8 cellular contexts compared by ENCODE assay signal in genomic region chr1:975896-976683, GRCh38. TPM values are rescaled to one million over a fixed set of nuclear protein-coding genes. Genes with fewer than 3 reads are reported as not detected.
DNase-seq lines count a peak whose midpoint lies in the region; ATAC-seq and TF ChIP-seq lines count a peak whose summit lies in the region.

No MANE protein-coding gene starts in this region.

- no peaks in the 10 kb centered on the region for H3K9me2 ChIP-seq in PC-3 (replicated peaks; ENCODE audit: low read length)

- H3K4me3 ChIP-seq in PC-3 (ENCODE audit: low read length), result peak overlapping the region; percentile 64

- no peaks in the 10 kb centered on the region for H3K4me1 Mint-ChIP-seq in activated T-helper 1 cell treated with anti-CD3 and anti-CD28 coated beads, Interleukin-12 subunit alpha, Interleukin-12 subunit beta, Interleukin-2, Interleukin-4 antibody, amounts not matched to agents 30 ng/mL and 10 ng/mL and 1 ng/mL, durations not matched to agents 14 hours and 24 hours and 36 hours (ENCODE audit: low read depth)

- H3F3A ChIP-seq in PC-3 (ENCODE audit: low read length, unreplicated experiment), result no peaks in the 10 kb centered on the region

- H3K27ac ChIP-seq in PC-3 (ENCODE audit: low read length) (peak overlapping the region; percentile 57), foreskin keratinocyte (no peak overlapping the region)

- H2AFZ ChIP-seq in PC-3 (ENCODE audit: low read length), result peak overlapping the region; percentile 80

- H3K79me2 ChIP-seq in PC-3 (ENCODE audit: low read length), result no peaks in the 10 kb centered on the region

- CTCF ChIA-PET in PC-3 (lab: Charles Lee), result interaction anchor here (0.6 to 1.5 kb wide), 2 partner anchors 9 to 88 kb away, joined by 4 to 14 read pairs; partner anchors contain the start of gene PLEKHN1

- no peak overlapping the region for H3K4me3 Mint-ChIP-seq in activated T-helper 1 cell treated with anti-CD3 and anti-CD28 coated beads, Interleukin-12 subunit alpha, Interleukin-12 subunit beta, Interleukin-2, Interleukin-4 antibody, amounts not matched to agents 30 ng/mL and 10 ng/mL and 1 ng/mL, durations not matched to agents 14 hours and 24 hours and 36 hours

- POLR2A ChIA-PET in PC-3 (lab: Charles Lee; ENCODE audit: unreplicated experiment), result interaction anchor here (0.6 to 0.8 kb wide), 3 partner anchors 24 to 638 kb away, joined by 3 to 7 read pairs (median 4); no protein-coding TSS in a partner anchor

- H3K9me3 ChIP-seq in PC-3 (ENCODE audit: low read length), result no peaks in the 10 kb centered on the region

- in situ Hi-C loops in G401 (cut with HindIII; ENCODE audit: low sequenced_read_pairs), result no loop called here

- peak; percentile 34 for DNase-seq in G401 (ENCODE audit: low spot score)
- DNase-seq in PC-3, result peak; percentile 80
- peak; percentile 56 for DNase-seq in activated T-helper 1 cell treated with anti-CD3 and anti-CD28 coated beads, Interleukin-12 subunit alpha, Interleukin-12 subunit beta, Interleukin-2, Interleukin-4 antibody, amounts not matched to agents 30 ng/mL and 10 ng/mL and 1 ng/mL, durations not matched to agents 14 hours and 24 hours and 36 hours (ENCODE audit: low spot score)
- DNase-seq in foreskin keratinocyte, result peak; percentile 43 to 85
- no peak for DNase-seq in sciatic nerve (ENCODE audit: low spot score)

- no peaks in the 10 kb centered on the region for H3K9me3 Mint-ChIP-seq in activated T-helper 1 cell treated with anti-CD3 and anti-CD28 coated beads, Interleukin-12 subunit alpha, Interleukin-12 subunit beta, Interleukin-2, Interleukin-4 antibody, amounts not matched to agents 30 ng/mL and 10 ng/mL and 1 ng/mL, durations not matched to agents 14 hours and 24 hours and 36 hours

- ATAC-seq in HG03135 (IDR thresholded peaks at IDR 0.05; ENCODE audit: unreplicated experiment) (peak; percentile 49), PC-3 (peak; percentile 93), foreskin keratinocyte (peak; percentile 75), sciatic nerve (peak; percentile 67), GM18519 (IDR thresholded peaks at IDR 0.05; ENCODE audit: low FRiP score, unreplicated experiment) (no peak), GM21529 (IDR thresholded peaks at IDR 0.05; ENCODE audit: unreplicated experiment) (no peak)

- H3K4me1 ChIP-seq in PC-3 (ENCODE audit: insufficient read depth, low read length) (peaks cover 13% of the 10 kb centered on the region), foreskin keratinocyte (no peaks in the 10 kb centered on the region)

- H3K27me3 ChIP-seq in PC-3 (ENCODE audit: low read length), result no peaks in the 10 kb centered on the region
- H3K27me3 ChIP-seq in foreskin keratinocyte, result peaks cover 20% of the 10 kb centered on the region

- no TSS peak for BruUV-seq in PC-3 (replicated peaks; lab: Mats Ljungman, UMichigan)

- peaks cover 5% of the 10 kb centered on the region for H3K27me3 Mint-ChIP-seq in activated T-helper 1 cell treated with anti-CD3 and anti-CD28 coated beads, Interleukin-12 subunit alpha, Interleukin-12 subunit beta, Interleukin-2, Interleukin-4 antibody, amounts not matched to agents 30 ng/mL and 10 ng/mL and 1 ng/mL, durations not matched to agents 14 hours and 24 hours and 36 hours (ENCODE audit: insufficient read depth)

- no peaks in the 10 kb centered on the region for H4K20me1 ChIP-seq in PC-3 (ENCODE audit: low read length)

- no peaks in the 10 kb centered on the region for H3K36me3 ChIP-seq in PC-3 (ENCODE audit: low read depth, low read length)

- peak overlapping the region; percentile 98 for H3K4me2 ChIP-seq in PC-3 (ENCODE audit: low read length)

- peak overlapping the region; percentile 53 for H3K9ac ChIP-seq in PC-3 (ENCODE audit: low read length)

- H3K27ac Mint-ChIP-seq in activated T-helper 1 cell treated with anti-CD3 and anti-CD28 coated beads, Interleukin-12 subunit alpha, Interleukin-12 subunit beta, Interleukin-2, Interleukin-4 antibody, amounts not matched to agents 30 ng/mL and 10 ng/mL and 1 ng/mL, durations not matched to agents 14 hours and 24 hours and 36 hours, result no peak overlapping the region

- no peaks in the 10 kb centered on the region for H3K36me3 Mint-ChIP-seq in activated T-helper 1 cell treated with anti-CD3 and anti-CD28 coated beads, Interleukin-12 subunit alpha, Interleukin-12 subunit beta, Interleukin-2, Interleukin-4 antibody, amounts not matched to agents 30 ng/mL and 10 ng/mL and 1 ng/mL, durations not matched to agents 14 hours and 24 hours and 36 hours (ENCODE audit: low read depth)

- intact Hi-C loops in PC-3 (cut with micrococcal nuclease), result no loop called here
- intact Hi-C loops in activated T-helper 1 cell treated with anti-CD3 and anti-CD28 coated beads, Interleukin-12 subunit alpha, Interleukin-12 subunit beta, Interleukin-2, Interleukin-4 antibody, amounts not matched to agents 30 ng/mL and 10 ng/mL and 1 ng/mL, durations not matched to agents 14 hours and 24 hours and 36 hours (cut with micrococcal nuclease), result loop anchor here (1.0 to 2.0 kb wide), 2 partner anchors 71 to 107 kb away; no protein-coding TSS in a partner anchor
- intact Hi-C loops in sciatic nerve (cut with DNase I), result no loop called here

- TF ChIP-seq CTCF in PC-3 (conservative IDR thresholded peaks at IDR 0.05; ENCODE audit: low read depth, low read length) (peak; percentile 69), foreskin keratinocyte (conservative IDR thresholded peaks at IDR 0.05) (peak; percentile 77)

RNA-seq across cellular contexts. Expression of gene PERM1, which starts 5.8 kb away (rescaled TPM):
- 0.17 TPM in 1 of 2 replicates, not detected in the other for total RNA-seq in G401 (2014; rRNA removed; shearing (Covaris generic))
- total RNA-seq in PC-3 (2014; rRNA removed) (0.47 and 1.1 TPM in 2 replicates), foreskin keratinocyte (not detected in 2 replicates), sciatic nerve (not detected)
- not detected in 2 replicates for total RNA-seq in activated T-helper 1 cell treated with anti-CD3 and anti-CD28 coated beads, Interleukin-12 subunit alpha, Interleukin-12 subunit beta, Interleukin-2, Interleukin-4 antibody, amounts not matched to agents 30 ng/mL and 10 ng/mL and 1 ng/mL, durations not matched to agents 14 hours and 24 hours and 36 hours
- polyA plus RNA-seq in foreskin keratinocyte, result not detected in 2 replicates

RNA-seq across cellular contexts. Expression of gene PLEKHN1, which starts 9.8 kb away (rescaled TPM):
- 4.3 and 5.5 TPM in 2 replicates for total RNA-seq in G401 (2014; rRNA removed; shearing (Covaris generic))
- 14.0 and 18.3 TPM in 2 replicates for total RNA-seq in PC-3 (2014; rRNA removed)
- total RNA-seq in activated T-helper 1 cell treated with anti-CD3 and anti-CD28 coated beads, Interleukin-12 subunit alpha, Interleukin-12 subunit beta, Interleukin-2, Interleukin-4 antibody, amounts not matched to agents 30 ng/mL and 10 ng/mL and 1 ng/mL, durations not matched to agents 14 hours and 24 hours and 36 hours, result 1.7 and 1.8 TPM in 2 replicates
- total RNA-seq in foreskin keratinocyte, result 3.0 and 4.6 TPM in 2 replicates
- polyA plus RNA-seq in foreskin keratinocyte, result 3.4 and 4.2 TPM in 2 replicates
- 0.40 TPM for total RNA-seq in sciatic nerve

RNA-seq across cellular contexts. Expression of gene KLHL17, which starts 15.7 kb away (rescaled TPM):
- 23.3 and 25.4 TPM in 2 replicates for total RNA-seq in G401 (2014; rRNA removed; shearing (Covaris generic))
- 29.8 and 32.1 TPM in 2 replicates for total RNA-seq in PC-3 (2014; rRNA removed)
- total RNA-seq in activated T-helper 1 cell treated with anti-CD3 and anti-CD28 coated beads, Interleukin-12 subunit alpha, Interleukin-12 subunit beta, Interleukin-2, Interleukin-4 antibody, amounts not matched to agents 30 ng/mL and 10 ng/mL and 1 ng/mL, durations not matched to agents 14 hours and 24 hours and 36 hours, result 47.3 and 49.7 TPM in 2 replicates
- 16.4 and 16.6 TPM in 2 replicates for total RNA-seq in foreskin keratinocyte
- 17.2 and 17.5 TPM in 2 replicates for polyA plus RNA-seq in foreskin keratinocyte
- 10.6 TPM for total RNA-seq in sciatic nerve

RNA-seq across cellular contexts. Expression of gene NOC2L, which starts 17.0 kb away (rescaled TPM):
- total RNA-seq in G401 (2014; rRNA removed; shearing (Covaris generic)), result 193 and 221 TPM in 2 replicates
- total RNA-seq in PC-3 (2014; rRNA removed) (262 and 340 TPM in 2 replicates), foreskin keratinocyte (60.1 and 112 TPM in 2 replicates), sciatic nerve (43.7 TPM)
- 180 TPM in 2 replicates for total RNA-seq in activated T-helper 1 cell treated with anti-CD3 and anti-CD28 coated beads, Interleukin-12 subunit alpha, Interleukin-12 subunit beta, Interleukin-2, Interleukin-4 antibody, amounts not matched to agents 30 ng/mL and 10 ng/mL and 1 ng/mL, durations not matched to agents 14 hours and 24 hours and 36 hours
- 53.5 and 99.0 TPM in 2 replicates for polyA plus RNA-seq in foreskin keratinocyte

RNA-seq across cellular contexts. Expression of gene HES4, which starts 23.8 kb away (rescaled TPM):
- total RNA-seq in G401 (2014; rRNA removed; shearing (Covaris generic)), result 27.5 and 66.5 TPM in 2 replicates
- total RNA-seq in PC-3 (2014; rRNA removed), result 233 and 379 TPM in 2 replicates
- total RNA-seq in activated T-helper 1 cell treated with anti-CD3 and anti-CD28 coated beads, Interleukin-12 subunit alpha, Interleukin-12 subunit beta, Interleukin-2, Interleukin-4 antibody, amounts not matched to agents 30 ng/mL and 10 ng/mL and 1 ng/mL, durations not matched to agents 14 hours and 24 hours and 36 hours, result 1.8 and 2.9 TPM in 2 replicates
- 4.3 and 8.6 TPM in 2 replicates for total RNA-seq in foreskin keratinocyte
- 6.4 and 13.9 TPM in 2 replicates for polyA plus RNA-seq in foreskin keratinocyte
- 30.5 TPM for total RNA-seq in sciatic nerve

Comparison
In these comparisons a context has a peak if more than half of its experiments do, and no peak if none do; other contexts are left out.
1. ATAC-seq: peak in HG03135 (single experiment), PC-3 (single experiment), foreskin keratinocyte (single experiment) and sciatic nerve (single experiment); none in GM18519 (single experiment) and GM21529 (single experiment).